In genomic region chr1:12595839-12596821, GRCh38 we compare ENCODE assay signal across 8 cellular contexts. TPM values are rescaled to one million over a fixed set of nuclear protein-coding genes. Genes with fewer than 3 reads are reported as not detected.
DNase-seq lines count a peak whose midpoint lies in the region; ATAC-seq and TF ChIP-seq lines count a peak whose summit lies in the region.

No MANE protein-coding gene starts in this region.

- H3K4me1 ChIP-seq in neural progenitor cell: peaks cover 14% of the 10 kb centered on the region

- H3K27ac Mint-ChIP-seq in activated T-cell treated with anti-CD3 and anti-CD28 coated beads, Interleukin-2, amount 50 U/mL, for 72 hours: no peak overlapping the region
- H3K27ac Mint-ChIP-seq in neural progenitor cell: no peak overlapping the region

- no peak overlapping the region for H3K9ac ChIP-seq in neural progenitor cell

- peak overlapping the region; percentile 26 to 69 for H3K4me3 Mint-ChIP-seq in activated T-cell treated with anti-CD3 and anti-CD28 coated beads, Interleukin-2, amount 50 U/mL, for 72 hours
- H3K4me3 Mint-ChIP-seq in neural progenitor cell: peak overlapping the region; percentile 57

- H4K20me1 ChIP-seq in neural progenitor cell (ENCODE audit: low read depth): peaks cover 4% of the 10 kb centered on the region

- H3K27ac ChIP-seq in neural progenitor cell: no peak overlapping the region

- no peaks in the 10 kb centered on the region for H3K36me3 Mint-ChIP-seq in activated T-cell treated with anti-CD3 and anti-CD28 coated beads, Interleukin-2, amount 50 U/mL, for 72 hours (ENCODE audit: insufficient read depth in 2 of 2)
- no peaks in the 10 kb centered on the region for H3K36me3 Mint-ChIP-seq in neural progenitor cell

- peaks cover 51% of the 10 kb centered on the region for H3K4me1 Mint-ChIP-seq in activated T-cell treated with anti-CD3 and anti-CD28 coated beads, Interleukin-2, amount 50 U/mL, for 72 hours (ENCODE audit: low read depth)
- H3K4me1 Mint-ChIP-seq in neural progenitor cell: peaks cover 31% of the 10 kb centered on the region

- TF ChIP-seq CTCF in neural progenitor cell (IDR thresholded peaks at IDR 0.05): no peak

- no peaks in the 10 kb centered on the region for H3K79me2 ChIP-seq in neural progenitor cell (ENCODE audit: low read depth)

- no peaks in the 10 kb centered on the region for H3K9me3 ChIP-seq in neural progenitor cell (ENCODE audit: low read depth)

- DNase-seq in ELF-1 (ENCODE audit: low read depth, low spot score): peak; percentile 93
- DNase-seq in HS-27A (ENCODE audit: low read depth): peak; percentile 86
- no peak for DNase-seq in activated T-cell treated with anti-CD3 and anti-CD28 coated beads, Interleukin-2, amount 50 U/mL, for 72 hours
- DNase-seq in globus pallidus (ENCODE audit: low spot score): peak; percentile 55
- DNase-seq in neural progenitor cell (ENCODE audit: low spot score): peak; percentile 79
- DNase-seq in occipital lobe (lab: John Stamatoyannopoulos, UW): no peak
- no peak for DNase-seq in activated effector memory CD4-positive, alpha-beta T cell treated with Interleukin-2 at 50 U/mL for 16 hours

- peaks cover 49% of the 10 kb centered on the region for H3K27me3 ChIP-seq in neural progenitor cell

- H3F3A ChIP-seq in neural progenitor cell (ENCODE audit: low read depth): peaks cover 25% of the 10 kb centered on the region

- peak overlapping the region; percentile 79 for H3K4me2 ChIP-seq in neural progenitor cell

- no peaks in the 10 kb centered on the region for H3K27me3 Mint-ChIP-seq in activated T-cell treated with anti-CD3 and anti-CD28 coated beads, Interleukin-2, amount 50 U/mL, for 72 hours (ENCODE audit: low read depth)
- H3K27me3 Mint-ChIP-seq in neural progenitor cell (ENCODE audit: insufficient read depth, low read depth): peaks cover 34% of the 10 kb centered on the region

- H2AFZ ChIP-seq in neural progenitor cell (replicated peaks): peak overlapping the region; percentile 41

- H3K4me3 ChIP-seq in neural progenitor cell: peak overlapping the region; percentile 50

- no peaks in the 10 kb centered on the region for H3K36me3 ChIP-seq in neural progenitor cell

- H3K9me3 Mint-ChIP-seq in activated T-cell treated with anti-CD3 and anti-CD28 coated beads, Interleukin-2, amount 50 U/mL, for 72 hours: no peaks in the 10 kb centered on the region
- H3K9me3 Mint-ChIP-seq in neural progenitor cell: peaks cover 2% of the 10 kb centered on the region

- peak; percentile 42 to 63 for ATAC-seq in activated T-cell treated with anti-CD3 and anti-CD28 coated beads, Interleukin-2, amount 50 U/mL, for 72 hours (replicated peaks in 1 of 2)
- no peak for ATAC-seq in HG03097 (IDR thresholded peaks at IDR 0.05; ENCODE audit: low FRiP score, unreplicated experiment)

RNA-seq across cellular contexts. Expression of gene DHRS3, which starts 21.9 kb away (rescaled TPM):
- 10 to 100 TPM; 60.4 to 65.3 TPM for total RNA-seq in activated T-cell treated with anti-CD3 and anti-CD28 coated beads, Interleukin-2, amount 50 U/mL, for 72 hours
- 2.5 and 4.3 TPM in 2 replicates for total RNA-seq in neural progenitor cell (ENCODE audit: low replicate concordance)
- total RNA-seq in occipital lobe: 11.5 TPM

RNA-seq across cellular contexts. Expression of gene AADACL4, which starts 47.8 kb away (rescaled TPM):
- not detected for total RNA-seq in activated T-cell treated with anti-CD3 and anti-CD28 coated beads, Interleukin-2, amount 50 U/mL, for 72 hours
- not detected in 2 replicates for total RNA-seq in neural progenitor cell (ENCODE audit: low replicate concordance)
- not detected for total RNA-seq in occipital lobe

Comparison
In these comparisons a context has a peak if more than half of its experiments do, and no peak if none do; other contexts are left out.
1. DNase-seq: peak in ELF-1 (single experiment), HS-27A (single experiment), globus pallidus (single experiment) and neural progenitor cell (single experiment); none in activated T-cell treated with anti-CD3 and anti-CD28 coated beads, Interleukin-2, amount 50 U/mL, for 72 hours (0 of 2), occipital lobe (single experiment) and activated effector memory CD4-positive, alpha-beta T cell treated with Interleukin-2 at 50 U/mL for 16 hours (single experiment).